ENCODE assay signal across 22 cellular contexts in genomic region chr2:18373081-18373480, GRCh38.
"Had no signal": no experiment of that assay in that cellular context is flagged by ENCODE, and none has a peak within 500 bp of the region (broad histone marks: within the 10 kb centered on the region; RNA-seq: fewer than 3 reads in every experiment).

No MANE protein-coding gene starts in this region.

- DNase-seq: cortex of kidney; effector memory CD8-positive, alpha-beta T cell; gastrocnemius medialis; head of caudate nucleus; left ventricle myocardium superior; lower lobe of right lung; mucosa of descending colon; naive B cell; stimulated activated CD4-positive, alpha-beta T cell treated with anti-CD3 and anti-CD28 coated beads, Interleukin-2, amount 100 ng/mL, for 24 hours; stimulated activated CD4-positive, alpha-beta T cell treated with anti-CD3 and anti-CD28 coated beads, Interleukin-4, amount 100 ng/mL, for 24 hours; stimulated activated naive CD4-positive, alpha-beta T cell treated with Interleukin-2 at 50 U/mL for 16 hours; stomach; thyroid gland had no signal

- H3K4me3 ChIP-seq: gastrocnemius medialis, lower lobe of right lung, mucosa of descending colon, neural progenitor cell, prostate gland, right atrium auricular region, smooth muscle cell, stomach, thyroid gland had no signal

- H3K27ac ChIP-seq: gastrocnemius medialis, lower lobe of right lung, neural progenitor cell, prostate gland, right atrium auricular region, stomach, thyroid gland had no signal

- H3K36me3 Mint-ChIP-seq: memory B cell; naive B cell; natural killer cell treated with Interleukin-12 subunit alpha and Interleukin-12 subunit beta and Interleukin-15 and Interleukin-18, amount 100 ng/mL, for 72 hours; neural progenitor cell; stimulated activated effector memory CD8-positive, alpha-beta T cell treated with anti-CD3 and anti-CD28 coated beads, Interleukin-12 subunit alpha, Interleukin-12 subunit beta, amount 100 ng/mL, for 72 hours; type B pancreatic cell had no signal

- H3K9me3 ChIP-seq: gastrocnemius medialis, lower lobe of right lung, mucosa of descending colon, prostate gland, right atrium auricular region, stomach, thyroid gland had no signal

- H3K9me3 Mint-ChIP-seq: effector memory CD8-positive, alpha-beta T cell; memory B cell; naive B cell; natural killer cell treated with Interleukin-12 subunit alpha and Interleukin-12 subunit beta and Interleukin-15 and Interleukin-18, amount 100 ng/mL, for 72 hours; neural progenitor cell; stimulated activated effector memory CD8-positive, alpha-beta T cell treated with anti-CD3 and anti-CD28 coated beads, Interleukin-12 subunit alpha, Interleukin-12 subunit beta, amount 100 ng/mL, for 72 hours; type B pancreatic cell had no signal

- H3K4me1 Mint-ChIP-seq: neural progenitor cell; stimulated activated effector memory CD8-positive, alpha-beta T cell treated with anti-CD3 and anti-CD28 coated beads, Interleukin-12 subunit alpha, Interleukin-12 subunit beta, amount 100 ng/mL, for 72 hours had no signal

- H3K36me3 ChIP-seq: gastrocnemius medialis, lower lobe of right lung, neural progenitor cell, prostate gland, right atrium auricular region, stomach, thyroid gland had no signal

- H3K27me3 ChIP-seq: gastrocnemius medialis, neural progenitor cell, right atrium auricular region, stomach, thyroid gland had no signal

- H3K4me1 ChIP-seq: gastrocnemius medialis, lower lobe of right lung, neural progenitor cell, prostate gland, right atrium auricular region, stomach had no signal

- H3K27ac Mint-ChIP-seq: effector memory CD8-positive, alpha-beta T cell; memory B cell; naive B cell; natural killer cell treated with Interleukin-12 subunit alpha and Interleukin-12 subunit beta and Interleukin-15 and Interleukin-18, amount 100 ng/mL, for 72 hours; neural progenitor cell; stimulated activated effector memory CD8-positive, alpha-beta T cell treated with anti-CD3 and anti-CD28 coated beads, Interleukin-12 subunit alpha, Interleukin-12 subunit beta, amount 100 ng/mL, for 72 hours; type B pancreatic cell had no signal

- H3K4me2 ChIP-seq: neural progenitor cell, smooth muscle cell had no signal

- H3K4me3 Mint-ChIP-seq: effector memory CD8-positive, alpha-beta T cell; memory B cell; naive B cell; natural killer cell treated with Interleukin-12 subunit alpha and Interleukin-12 subunit beta and Interleukin-15 and Interleukin-18, amount 100 ng/mL, for 72 hours; neural progenitor cell; stimulated activated effector memory CD8-positive, alpha-beta T cell treated with anti-CD3 and anti-CD28 coated beads, Interleukin-12 subunit alpha, Interleukin-12 subunit beta, amount 100 ng/mL, for 72 hours; type B pancreatic cell had no signal

- H3K9ac ChIP-seq: neural progenitor cell had no signal

- H2AFZ ChIP-seq: neural progenitor cell had no signal

- ATAC-seq: effector memory CD8-positive, alpha-beta T cell; gastrocnemius medialis; left ventricle myocardium superior; lower lobe of right lung; mucosa of descending colon; natural killer cell treated with Interleukin-12 subunit alpha and Interleukin-12 subunit beta and Interleukin-15 and Interleukin-18, amount 100 ng/mL, for 72 hours; sciatic nerve; stimulated activated effector memory CD8-positive, alpha-beta T cell treated with anti-CD3 and anti-CD28 coated beads, Interleukin-12 subunit alpha, Interleukin-12 subunit beta, amount 100 ng/mL, for 72 hours had no signal
